In genomic region chr5:103942587-103943186, GRCh38 we compare ENCODE assay signal across 17 cellular contexts.
DNase-seq lines count a peak whose midpoint lies in the region; TF ChIP-seq lines count a peak whose summit lies in the region.
"Had no signal": no experiment of that assay in that cellular context is flagged by ENCODE, and none has a peak within 500 bp of the region (broad histone marks: within the 10 kb centered on the region; RNA-seq: fewer than 3 reads in every experiment).

No MANE protein-coding gene starts in this region.

- no peaks in the 10 kb centered on the region for H3K36me3 Mint-ChIP-seq in osteocyte (ENCODE audit: unreplicated experiment)

- TF ChIP-seq CTCF in brain microvascular endothelial cell (IDR thresholded peaks at IDR 0.05; ENCODE audit: low read depth, low read length, missing control alignments) (peak; percentile 20), osteocyte (IDR thresholded peaks at IDR 0.05) (peak; percentile 45)

- H3K27ac ChIP-seq in brain microvascular endothelial cell, result no peak overlapping the region
- H3K27ac ChIP-seq: parathyroid adenoma had no signal

- H3K36me3 ChIP-seq in brain microvascular endothelial cell (replicated peaks), result no peaks in the 10 kb centered on the region

- no peaks in the 10 kb centered on the region for H3K9me3 Mint-ChIP-seq in osteocyte (ENCODE audit: unreplicated experiment)
- H3K9me3 Mint-ChIP-seq: activated CD4-positive, alpha-beta T cell treated with anti-CD3 and anti-CD28 coated beads, Interleukin-2, amount 10 ng/mL, durations not matched to agents 24 days and 14 days had no signal

- no peak overlapping the region for H3K27ac Mint-ChIP-seq in osteocyte (ENCODE audit: unreplicated experiment)
- H3K27ac Mint-ChIP-seq: activated CD4-positive, alpha-beta T cell treated with anti-CD3 and anti-CD28 coated beads, Interleukin-2, amount 10 ng/mL, durations not matched to agents 24 days and 14 days; activated T-cell treated with anti-CD3 and anti-CD28 coated beads, Interleukin-2, amount 50 U/mL, for 72 hours had no signal

- H3K4me3 ChIP-seq in brain microvascular endothelial cell (ENCODE audit: low read depth, low read length), result no peak overlapping the region

- no peaks in the 10 kb centered on the region for H3K27me3 ChIP-seq in brain microvascular endothelial cell (replicated peaks)

- DNase-seq in DMS 273 (lab: John Stamatoyannopoulos, UW; ENCODE audit: unreplicated experiment) (peak; percentile 5), DMS 273 treated with DMSO at 0.1 percent for 48 hours (lab: John Stamatoyannopoulos, UW) (no peak), NCI-H69 (lab: John Stamatoyannopoulos, UW) (peak; percentile 17), brain microvascular endothelial cell (no peak), osteocyte (ENCODE audit: extremely low spot score, unreplicated experiment) (no peak), NCI-H345 treated with DMSO at 0.1 percent for 48 hours (lab: John Stamatoyannopoulos, UW; ENCODE audit: unreplicated experiment) (no peak), GF-D8 (lab: John Stamatoyannopoulos, UW) (no peak), GM19238 (ENCODE audit: insufficient read length, low spot score) (no peak)
- DNase-seq: 8988T; activated CD4-positive, alpha-beta T cell treated with anti-CD3 and anti-CD28 coated beads, Interleukin-2, amount 10 ng/mL, durations not matched to agents 24 days and 14 days; activated T-cell treated with anti-CD3 and anti-CD28 coated beads, Interleukin-2, amount 50 U/mL, for 72 hours; amniotic stem cell; Calu3; dermis blood vessel endothelial cell; foreskin fibroblast; NCI-H1417 treated with DMSO at 0.1 percent for 48 hours had no signal

- peaks cover 11% of the 10 kb centered on the region for H3K4me1 Mint-ChIP-seq in osteocyte (ENCODE audit: unreplicated experiment)
- H3K4me1 Mint-ChIP-seq: activated CD4-positive, alpha-beta T cell treated with anti-CD3 and anti-CD28 coated beads, Interleukin-2, amount 10 ng/mL, durations not matched to agents 24 days and 14 days had no signal

- no peak overlapping the region for H3K4me3 Mint-ChIP-seq in osteocyte (ENCODE audit: unreplicated experiment)
- H3K4me3 Mint-ChIP-seq: activated CD4-positive, alpha-beta T cell treated with anti-CD3 and anti-CD28 coated beads, Interleukin-2, amount 10 ng/mL, durations not matched to agents 24 days and 14 days; activated T-cell treated with anti-CD3 and anti-CD28 coated beads, Interleukin-2, amount 50 U/mL, for 72 hours had no signal

- in situ Hi-C loops in brain microvascular endothelial cell (cut with HindIII; ENCODE audit: low pct_ligation_motif_present, low sequenced_read_pairs), result no loop called here

- H3K27me3 Mint-ChIP-seq in osteocyte (ENCODE audit: unreplicated experiment), result no peaks in the 10 kb centered on the region
- H3K27me3 Mint-ChIP-seq: activated CD4-positive, alpha-beta T cell treated with anti-CD3 and anti-CD28 coated beads, Interleukin-2, amount 10 ng/mL, durations not matched to agents 24 days and 14 days had no signal

Comparison
In these comparisons a context has a peak if more than half of its experiments do, and no peak if none do; other contexts are left out.
1. DNase-seq: peak in DMS 273 (single experiment) and NCI-H69 (single experiment); none in DMS 273 treated with DMSO at 0.1 percent for 48 hours (single experiment), brain microvascular endothelial cell (single experiment), osteocyte (single experiment), NCI-H345 treated with DMSO at 0.1 percent for 48 hours (single experiment), GF-D8 (single experiment) and GM19238 (single experiment).